1 cellular context compared by ENCODE assay signal in genomic region chr20:49287555-49288249, GRCh38.
TF ChIP-seq lines count a peak whose summit lies in the region.

No MANE protein-coding gene starts in this region.

TF ChIP-seq in K562, 482 proteins besides CTCF, POLR2A, EP300 and RAD21 (continued from another document and continues in another):
- TF ChIP-seq RERE (CRISPR knock-in tag; IDR thresholded peaks at IDR 0.05; ENCODE audit: borderline replicate concordance) (no peak), ZNF174 (CRISPR knock-in tag; IDR thresholded peaks at IDR 0.05) (no peak), ZBTB33 (CRISPR knock-in tag; IDR thresholded peaks at IDR 0.05) (no peak), ZNF586 (CRISPR knock-in tag; conservative IDR thresholded peaks at IDR 0.05) (no peak), DIDO1 (tag; IDR thresholded peaks at IDR 0.05; ENCODE audit: low read depth) (no peak), GTF2A2 (tag; IDR thresholded peaks at IDR 0.05) (no peak), KDM2B (CRISPR knock-in tag; IDR thresholded peaks at IDR 0.05) (no peak), STAT6 (CRISPR knock-in tag; IDR thresholded peaks at IDR 0.05) (no peak), ZBTB17 (CRISPR knock-in tag; IDR thresholded peaks at IDR 0.05) (no peak), FOXJ3 (CRISPR knock-in tag; IDR thresholded peaks at IDR 0.05) (no peak), HSF4 (CRISPR knock-in tag; IDR thresholded peaks at IDR 0.05; ENCODE audit: borderline replicate concordance) (no peak), SP1 (CRISPR knock-in tag; IDR thresholded peaks at IDR 0.05) (no peak), SIRT6 (IDR thresholded peaks at IDR 0.05; ENCODE audit: low read depth, low read length) (no peak), ZBTB5 (IDR thresholded peaks at IDR 0.05) (no peak), ATF4 (CRISPR knock-in tag; IDR thresholded peaks at IDR 0.05) (peak; percentile 70), CEBPB (tag; IDR thresholded peaks at IDR 0.05) (peak; percentile 79), ZSCAN32 (CRISPR knock-in tag; IDR thresholded peaks at IDR 0.05) (peak; percentile 55; the same call in 1 of the 2 replicates), HDAC6 (IDR thresholded peaks at IDR 0.05; ENCODE audit: low read depth, low read length) (no peak), CSDE1 (IDR thresholded peaks at IDR 0.05) (no peak), JUND (IDR thresholded peaks at IDR 0.05; ENCODE audit: borderline replicate concordance, low read depth, low read length) (peak; percentile 44; the same call in 1 of the 2 replicates), JUND (tag; IDR thresholded peaks at IDR 0.05; ENCODE audit: borderline replicate concordance, low read depth, low read length) (peak; percentile 55; the same call in 2 of the 3 replicates), CCAR2 (IDR thresholded peaks at IDR 0.05; ENCODE audit: low read depth, low read length) (no peak), ZC3H4 (CRISPR knock-in tag; IDR thresholded peaks at IDR 0.05; ENCODE audit: borderline replicate concordance) (no peak), CEBPG (CRISPR knock-in tag; IDR thresholded peaks at IDR 0.05) (peak; percentile 68; the same call in 1 of the 2 replicates), CEBPG (tag; conservative IDR thresholded peaks at IDR 0.05 in 1 of 2, IDR thresholded peaks at IDR 0.05 in 1 of 2) (peak; percentile 79 to 93), ZNF696 (CRISPR knock-in tag; conservative IDR thresholded peaks at IDR 0.05) (no peak), SFPQ (IDR thresholded peaks at IDR 0.05; ENCODE audit: low read depth, low read length) (0 out of 2 replicates have a peak, but pooled peaks have one; percentile 17), EWSR1 (IDR thresholded peaks at IDR 0.05; ENCODE audit: borderline replicate concordance, low read depth, partially characterized antibody) (peak; percentile 69), ZBTB1 (CRISPR knock-in tag; IDR thresholded peaks at IDR 0.05; ENCODE audit: borderline replicate concordance, low read depth) (no peak), PCBP1 (IDR thresholded peaks at IDR 0.05; ENCODE audit: low read depth, low read length, poor library complexity, severe bottlenecking) (no peak), ZNF644 (tag; IDR thresholded peaks at IDR 0.05; ENCODE audit: low read depth) (no peak), STAG1 (CRISPR knock-in tag; IDR thresholded peaks at IDR 0.05; ENCODE audit: borderline replicate concordance) (no peak), ZNF766 (CRISPR knock-in tag; conservative IDR thresholded peaks at IDR 0.05) (no peak), FOSL1 (tag; conservative IDR thresholded peaks at IDR 0.05) (peak; percentile 57; the same call in 1 of the 2 replicates), SMAD1 (IDR thresholded peaks at IDR 0.05; ENCODE audit: low read depth, low read length, partially characterized antibody) (peak; percentile 15), SREBF1 (IDR thresholded peaks at IDR 0.05; ENCODE audit: borderline replicate concordance, low read depth, low read length) (no peak), GTF3C2 (IDR thresholded peaks at IDR 0.05; ENCODE audit: borderline replicate concordance, extremely low read depth, insufficient read length) (no peak), ZNF431 (CRISPR knock-in tag; IDR thresholded peaks at IDR 0.05) (no peak), TFE3 (CRISPR knock-in tag; IDR thresholded peaks at IDR 0.05) (no peak), DDX20 (tag; IDR thresholded peaks at IDR 0.05; ENCODE audit: low read depth) (no peak), MXI1 (IDR thresholded peaks at IDR 0.05; ENCODE audit: low read depth, low read length) (peak; percentile 4; the same call in 1 of the 2 replicates), EHMT2 (IDR thresholded peaks at IDR 0.05) (no peak), ZNF511 (CRISPR knock-in tag; IDR thresholded peaks at IDR 0.05) (no peak), ZNF79 (CRISPR knock-in tag; IDR thresholded peaks at IDR 0.05; ENCODE audit: low read depth) (no peak), ZNF717 (CRISPR knock-in tag; IDR thresholded peaks at IDR 0.05) (no peak)
